In the genomic region with DNA sequence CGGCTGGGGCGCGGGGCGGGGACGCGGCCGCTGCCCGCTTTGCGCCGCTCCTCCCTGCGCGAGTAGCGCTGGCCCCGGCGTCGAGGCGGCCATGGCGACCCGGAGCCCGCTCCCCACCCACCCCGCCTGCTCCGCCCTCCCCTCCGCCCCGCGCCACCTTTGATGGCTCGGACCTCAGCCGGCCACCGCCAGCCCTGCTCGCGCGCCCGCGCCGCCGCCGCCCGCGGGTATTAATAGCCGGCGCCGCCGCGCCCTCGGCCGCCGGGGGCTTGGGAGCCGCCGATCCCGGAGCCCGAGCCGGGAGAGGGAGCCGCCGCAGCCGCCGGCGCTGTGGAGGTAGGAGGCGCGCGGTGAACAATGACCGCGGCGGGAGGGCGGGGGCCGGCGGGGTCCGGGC, we compare ENCODE assay signal across 8 cellular contexts. TPM values are rescaled to one million over a fixed set of nuclear protein-coding genes. Genes with fewer than 3 reads are reported as not detected.
DNase-seq lines count a peak whose midpoint lies in the region; ATAC-seq and TF ChIP-seq lines count a peak whose summit lies in the region.

No MANE protein-coding gene starts in this region.

- peak overlapping the region in 58 of 59 donors; percentile 30 to 81 (median 64) for H3K4me3 ChIP-seq in dorsolateral prefrontal cortex

- TF ChIP-seq CTCF in dorsolateral prefrontal cortex (IDR thresholded peaks at IDR 0.05 in 54 of 56, conservative IDR thresholded peaks at IDR 0.05 in 2 of 56; ENCODE audit: low read depth in 1 of 56, partially characterized antibody in 56 of 56) (peak in 1 of 56 donors; percentile 5), neural crest cell (conservative IDR thresholded peaks at IDR 0.05) (no peak)

- H3K27ac Mint-ChIP-seq in neural crest cell (ENCODE audit: unreplicated experiment) = no peak overlapping the region
- no peak overlapping the region for H3K27ac Mint-ChIP-seq in activated CD4-positive, alpha-beta memory T cell treated with anti-CD3 and anti-CD28 coated beads for 36 hours

- H3K4me3 Mint-ChIP-seq in neural crest cell = no peak overlapping the region
- no peak overlapping the region for H3K4me3 Mint-ChIP-seq in activated CD4-positive, alpha-beta memory T cell treated with anti-CD3 and anti-CD28 coated beads for 36 hours

- ATAC-seq in GM19023 (IDR thresholded peaks at IDR 0.05; ENCODE audit: unreplicated experiment) (peak; percentile 32), HG02938 (IDR thresholded peaks at IDR 0.05; ENCODE audit: unreplicated experiment) (peak; percentile 23)

- H3K27ac ChIP-seq in dorsolateral prefrontal cortex = peak overlapping the region in 35 of 59 donors; percentile 13 to 84 (median 61)

- intact Hi-C loops in dorsolateral prefrontal cortex (cut with DNase I) = loop anchor here in 1 of 2 donors (5.0 to 10.0 kb wide), 2 partner anchors 199 to 302 kb away; no protein-coding TSS in a partner anchor
- intact Hi-C loops in activated CD4-positive, alpha-beta memory T cell treated with anti-CD3 and anti-CD28 coated beads for 36 hours (cut with micrococcal nuclease) = loop anchor here (5.0 to 10.0 kb wide), 3 partner anchors 166 to 708 kb away; partner anchors contain the start of gene RAP2A

- DNase-seq in dorsolateral prefrontal cortex = peak in 3 of 10 donors; percentile 15 to 44 (median 36)
- peak; percentile 50 for DNase-seq in neural crest cell (ENCODE audit: low read depth, low spot score)
- no peak for DNase-seq in MV-4-11 (lab: John Stamatoyannopoulos, UW)
- DNase-seq in central memory CD4-positive, alpha-beta T cell = no peak
- no peak for DNase-seq in NCI-H446 treated with DMSO at 0.1 percent for 48 hours (lab: John Stamatoyannopoulos, UW)
- DNase-seq in activated CD4-positive, alpha-beta memory T cell treated with anti-CD3 and anti-CD28 coated beads for 36 hours = no peak

- no peaks in the 10 kb centered on the region for H3K36me3 Mint-ChIP-seq in neural crest cell (ENCODE audit: low read depth)
- no peaks in the 10 kb centered on the region for H3K36me3 Mint-ChIP-seq in activated CD4-positive, alpha-beta memory T cell treated with anti-CD3 and anti-CD28 coated beads for 36 hours

- H3K9me3 Mint-ChIP-seq in neural crest cell = no peaks in the 10 kb centered on the region
- no peaks in the 10 kb centered on the region for H3K9me3 Mint-ChIP-seq in activated CD4-positive, alpha-beta memory T cell treated with anti-CD3 and anti-CD28 coated beads for 36 hours

- peaks cover 50% of the 10 kb centered on the region for H3K4me1 Mint-ChIP-seq in neural crest cell
- peaks cover 5% of the 10 kb centered on the region for H3K4me1 Mint-ChIP-seq in activated CD4-positive, alpha-beta memory T cell treated with anti-CD3 and anti-CD28 coated beads for 36 hours (ENCODE audit: low read depth)

- POLR2A ChIA-PET in activated CD4-positive, alpha-beta memory T cell treated with anti-CD3 and anti-CD28 coated beads for 36 hours (lab: Charles Lee) = no interaction called here

- H3K27me3 Mint-ChIP-seq in neural crest cell (ENCODE audit: low read depth) = peaks cover 18% of the 10 kb centered on the region
- peaks cover 51% of the 10 kb centered on the region for H3K27me3 Mint-ChIP-seq in activated CD4-positive, alpha-beta memory T cell treated with anti-CD3 and anti-CD28 coated beads for 36 hours

- peaks cover 0 to 48% (median 0%) of the 10 kb centered on the region in 45 donors for H3K27me3 ChIP-seq in dorsolateral prefrontal cortex

- CTCF ChIA-PET in activated CD4-positive, alpha-beta memory T cell treated with anti-CD3 and anti-CD28 coated beads for 36 hours (lab: Charles Lee) = no interaction called here

RNA-seq across cellular contexts. Expression of gene FARP1, which starts 0.3 kb away (rescaled TPM):
- 100 to 1,000 TPM in 104 of 120 experiments, 10 to 100 TPM in 16; 68.6 to 202 (median 123) TPM for total RNA-seq in dorsolateral prefrontal cortex
- 138 and 139 TPM in 2 replicates for total RNA-seq in neural crest cell
- under 1 TPM; 0.56 to 0.64 TPM for total RNA-seq in activated CD4-positive, alpha-beta memory T cell treated with anti-CD3 and anti-CD28 coated beads for 36 hours

RNA-seq across cellular contexts. Expression of gene RNF113B, which starts 33.9 kb away (rescaled TPM):
- not detected for total RNA-seq in dorsolateral prefrontal cortex
- not detected in 2 replicates for total RNA-seq in neural crest cell
- not detected for total RNA-seq in activated CD4-positive, alpha-beta memory T cell treated with anti-CD3 and anti-CD28 coated beads for 36 hours

Comparison
In these comparisons a context has a peak if more than half of its experiments do, and no peak if none do; other contexts are left out.
1. RNA of gene FARP1, which starts 0.3 kb away (total RNA-seq): 138 to 139 TPM in neural crest cell and 68.6 to 202 TPM in dorsolateral prefrontal cortex; 0.56 to 0.64 TPM in activated CD4-positive, alpha-beta memory T cell treated with anti-CD3 and anti-CD28 coated beads for 36 hours; every median in the first group is over 10 times any median in the second.